In genomic region chr6:42933195-42933594, GRCh38 we compare ENCODE assay signal across 15 cellular contexts. TPM values are rescaled to one million over a fixed set of nuclear protein-coding genes. Genes with fewer than 3 reads are reported as not detected.
A peak's percentile ranks its signal among the peaks of the same experiment; 100 is the strongest.
DNase-seq lines count a peak whose midpoint lies in the region; ATAC-seq and TF ChIP-seq lines count a peak whose summit lies in the region.
"Had no signal": no experiment of that assay in that cellular context is flagged by ENCODE, and none has a peak within 500 bp of the region (broad histone marks: within the 10 kb centered on the region; RNA-seq: fewer than 3 reads in every experiment).

No MANE protein-coding gene starts in this region.

- peaks cover 48% of the 10 kb centered on the region for H3K4me1 Mint-ChIP-seq in brain

- H3K27me3 Mint-ChIP-seq in brain = peaks cover 7% of the 10 kb centered on the region

- DNase-seq in SK-N-SH (no peak), NOMO-1 treated with dmso at 0.1 percent for 144 hours (lab: John Stamatoyannopoulos, UW; ENCODE audit: unreplicated experiment) (peak; percentile 86), pons (ENCODE audit: low spot score) (peak; percentile 60), inferior parietal cortex (ENCODE audit: extremely low spot score) (no peak), NCI-H2029 treated with DMSO at 0.1 percent for 48 hours (lab: John Stamatoyannopoulos, UW) (no peak)
- DNase-seq: mucosa of descending colon, NCI-H2081 treated with DMSO at 0.1 percent for 48 hours had no signal

- H4K20me1 ChIP-seq in SK-N-SH (ENCODE audit: insufficient read depth) = no peaks in the 10 kb centered on the region; the same call in 1 of the 2 replicates

- CTCF ChIA-PET in SK-N-SH (lab: Yijun Ruan, JAX) = no interaction called here

- H3K36me3 ChIP-seq in SK-N-SH (replicated peaks in 1 of 2; ENCODE audit: control insufficient read depth in 1 of 2, insufficient read depth in 2 of 2, low read length in 1 of 2) = peaks cover 28 to 40% of the 10 kb centered on the region in 2 experiments

- H3K27ac Mint-ChIP-seq in brain = peak overlapping the region in 3 of 5 experiments; percentile 40 to 89 (median 59)

- peaks cover 0 to 15% of the 10 kb centered on the region in 2 experiments; a peak in 1 of 4 replicates for H3K4me1 ChIP-seq in SK-N-SH (ENCODE audit: control insufficient read depth in 1 of 2, insufficient read depth in 2 of 2, low read depth in 1 of 2, low read length in 1 of 2)

- H3K27me3 ChIP-seq in SK-N-SH (ENCODE audit: insufficient read depth) = no peaks in the 10 kb centered on the region
- H3K27me3 ChIP-seq: right atrium auricular region had no signal

- no peak for ATAC-seq in SK-N-SH treated with all-trans-retinoic acid at 6 μM for 48 hours
- ATAC-seq in GM18867 (IDR thresholded peaks at IDR 0.05; ENCODE audit: unreplicated experiment) = no peak
- ATAC-seq: mucosa of descending colon had no signal

- H3K9me2 ChIP-seq in SK-N-SH = no peaks in the 10 kb centered on the region

- H3K9me3 ChIP-seq in SK-N-SH = no peaks in the 10 kb centered on the region
- H3K9me3 ChIP-seq: mucosa of descending colon, right atrium auricular region, thoracic aorta had no signal

- H3F3A ChIP-seq in SK-N-SH (replicated peaks; ENCODE audit: insufficient read depth) = peaks cover 31% of the 10 kb centered on the region

- no peak overlapping the region for H3K9ac ChIP-seq in SK-N-SH

- H3K4me3 Mint-ChIP-seq in brain = peak overlapping the region in 4 of 5 experiments; percentile 41 to 69 (median 61)

- H3K36me3 Mint-ChIP-seq in brain = peaks cover 25% of the 10 kb centered on the region

- H3K79me2 ChIP-seq in SK-N-SH (ENCODE audit: insufficient read depth) = peaks cover 51% of the 10 kb centered on the region

- TF ChIP-seq CTCF in SK-N-SH (IDR thresholded peaks at IDR 0.05) = no peak
- no peak for TF ChIP-seq CTCF in brain (conservative IDR thresholded peaks at IDR 0.05)

- 0 out of 2 replicates have a peak overlapping the region, but pooled peaks have one; percentile 6 for H3K4me2 ChIP-seq in SK-N-SH

- POLR2A ChIA-PET in SK-N-SH (lab: Yijun Ruan, JAX) = no interaction called here

- H3K9me3 Mint-ChIP-seq in brain = peaks cover 0 to 3% (median 0%) of the 10 kb centered on the region in 5 experiments

- TF ChIP-seq EP300 in SK-N-SH (IDR thresholded peaks at IDR 0.05; ENCODE audit: borderline replicate concordance in 1 of 2, low read depth in 1 of 2, low read length in 1 of 2) = no peak

- no peak overlapping the region for H3K4me3 ChIP-seq in SK-N-SH (ENCODE audit: low read depth in 2 of 2, low read length in 1 of 2)
- H3K4me3 ChIP-seq: mucosa of descending colon, right atrium auricular region, thoracic aorta had no signal

- H3K27ac ChIP-seq in SK-N-SH (ENCODE audit: low read depth in 2 of 2, low read length in 1 of 2) = no peak overlapping the region
- H3K27ac ChIP-seq: 22Rv1, right atrium auricular region, thoracic aorta had no signal

- no peak overlapping the region for H2AFZ ChIP-seq in SK-N-SH (ENCODE audit: low read depth)

- TF ChIP-seq RAD21 in SK-N-SH (IDR thresholded peaks at IDR 0.05; ENCODE audit: low read length) = no peak

- WGBS in SK-N-SH (ENCODE audit: low lambda C conversion rate) = 95% methylated on average over 3 of the region's 3 CpGs

TF ChIP-seq in SK-N-SH, 30 proteins besides CTCF, POLR2A, EP300 and RAD21:
- TF ChIP-seq FOSL2 (IDR thresholded peaks at IDR 0.05; ENCODE audit: borderline replicate concordance, low read depth) = no peak
TF ChIP-seq in SK-N-SH: peak in this region for 0.

TF ChIP-seq in SK-N-SH treated with all-trans-retinoic acid at 6 μM for 48 hours, 23 proteins besides CTCF, POLR2A, EP300 and RAD21:
- TF ChIP-seq CSDC2 (CRISPR knock-in tag; IDR thresholded peaks at IDR 0.05) = no peak
- TF ChIP-seq OSR1 (CRISPR knock-in tag; IDR thresholded peaks at IDR 0.05) = no peak
- no peak for TF ChIP-seq SNAI2 (CRISPR knock-in tag; IDR thresholded peaks at IDR 0.05)
- TF ChIP-seq TCF4 (CRISPR knock-in tag; IDR thresholded peaks at IDR 0.05; ENCODE audit: borderline replicate concordance) = no peak
- no peak for TF ChIP-seq RARB (CRISPR knock-in tag; IDR thresholded peaks at IDR 0.05)
- no peak for TF ChIP-seq CREB5 (CRISPR knock-in tag; IDR thresholded peaks at IDR 0.05; ENCODE audit: low read depth)
- no peak for TF ChIP-seq GLIS3 (CRISPR knock-in tag; IDR thresholded peaks at IDR 0.05)
- no peak for TF ChIP-seq ZC3H10 (CRISPR knock-in tag; IDR thresholded peaks at IDR 0.05)

RNA-seq across cellular contexts. Expression of gene CNPY3, which starts 3.9 kb away (rescaled TPM):
- polyA plus RNA-seq in SK-N-SH (2012; rRNA removed) (59.2 and 77.5 TPM in 2 replicates), brain (ENCODE audit: insufficient read depth, low read depth, low replicate concordance) (85.8 TPM)
- 50.5 and 59.8 TPM in 2 replicates for polyA plus RNA-seq in SK-N-SH (2012; cell fraction: cytosol; rRNA removed)
- polyA plus RNA-seq in SK-N-SH (2012; cell fraction: nucleus; rRNA removed) = 53.7 and 63.5 TPM in 2 replicates

RNA-seq across cellular contexts. Expression of gene PTCRA, which starts 17.3 kb away (rescaled TPM):
- polyA plus RNA-seq in SK-N-SH (2012; rRNA removed) (not detected in 2 replicates), brain (ENCODE audit: insufficient read depth, low read depth, low replicate concordance) (not detected)
- polyA plus RNA-seq in SK-N-SH (2012; cell fraction: cytosol; rRNA removed) = not detected in 2 replicates
- polyA plus RNA-seq in SK-N-SH (2012; cell fraction: nucleus; rRNA removed) = not detected in 2 replicates
- polyA plus RNA-seq: esophagus, H1 had no signal

RNA-seq across cellular contexts. Expression of gene GNMT, which starts 27.4 kb away (rescaled TPM):
- polyA plus RNA-seq in SK-N-SH (2012; rRNA removed) = 1.4 and 2.0 TPM in 2 replicates
- 0.48 and 0.56 TPM in 2 replicates for polyA plus RNA-seq in SK-N-SH (2012; cell fraction: cytosol; rRNA removed)
- 11.9 and 12.7 TPM in 2 replicates for polyA plus RNA-seq in SK-N-SH (2012; cell fraction: nucleus; rRNA removed)
- polyA plus RNA-seq in brain (ENCODE audit: insufficient read depth, low read depth, low replicate concordance) = 0.32 TPM

RNA-seq across cellular contexts. Expression of gene PEX6, which starts 45.8 kb away (rescaled TPM):
- polyA plus RNA-seq in SK-N-SH (2012; rRNA removed) (12.5 and 15.3 TPM in 2 replicates), brain (ENCODE audit: insufficient read depth, low read depth, low replicate concordance) (69.7 TPM)
- polyA plus RNA-seq in SK-N-SH (2012; cell fraction: cytosol; rRNA removed) = 5.2 and 8.4 TPM in 2 replicates
- polyA plus RNA-seq in SK-N-SH (2012; cell fraction: nucleus; rRNA removed) = 57.9 and 73.6 TPM in 2 replicates

RNA-seq across cellular contexts. Expression of gene PPP2R5D, which starts 51.2 kb away (rescaled TPM):
- polyA plus RNA-seq in SK-N-SH (2012; rRNA removed) = 37.6 and 38.6 TPM in 2 replicates
- 31.0 and 31.8 TPM in 2 replicates for polyA plus RNA-seq in SK-N-SH (2012; cell fraction: cytosol; rRNA removed)
- polyA plus RNA-seq in SK-N-SH (2012; cell fraction: nucleus; rRNA removed) = 58.5 and 70.9 TPM in 2 replicates
- 120 TPM for polyA plus RNA-seq in brain (ENCODE audit: insufficient read depth, low read depth, low replicate concordance)

Comparison
In these comparisons a context has a peak if more than half of its experiments do, and no peak if none do; other contexts are left out.
1. DNase-seq: peak in NOMO-1 treated with dmso at 0.1 percent for 144 hours (single experiment) and pons (single experiment); none in SK-N-SH (single experiment), inferior parietal cortex (single experiment) and NCI-H2029 treated with DMSO at 0.1 percent for 48 hours (single experiment).